In genomic region chr17:80260791-80261158, GRCh38 we compare ENCODE assay signal across 8 cellular contexts. TPM values are rescaled to one million over a fixed set of nuclear protein-coding genes. Genes with fewer than 3 reads are reported as not detected.
A peak's percentile ranks its signal among the peaks of the same experiment; 100 is the strongest.
DNase-seq lines count a peak whose midpoint lies in the region; ATAC-seq and TF ChIP-seq lines count a peak whose summit lies in the region.

RNF213 (plus strand) TSS chr17:80260852; CDS start chr17:80263682, 2,830 bp downstream.

- peak within 1 kb of the TSS; percentile 5 for H2BK12ac ChIP-seq in trophoblast cell (ENCODE audit: low read length)

- H3K4ac ChIP-seq in trophoblast cell (ENCODE audit: low read depth, low read length), result peak within 1 kb of the TSS; percentile 89

- peak within 1 kb of the TSS; percentile 52 for H2AFZ ChIP-seq in trophoblast cell (ENCODE audit: insufficient read depth, low read length, poor library complexity)

- H3K23ac ChIP-seq in trophoblast cell (ENCODE audit: low read length), result peak within 1 kb of the TSS; percentile 74

- peak within 1 kb of the TSS; percentile 89 for H3K9ac ChIP-seq in trophoblast cell (ENCODE audit: low read length)

- H3K4me1 Mint-ChIP-seq in activated naive CD8-positive, alpha-beta T cell treated with anti-CD3 and anti-CD28 coated beads, Interleukin-2, amount 50 U/mL, for 24 hours, result peaks cover 67% of the 10 kb centered on the region

- peaks cover 5 to 7% of the 10 kb centered on the region in 2 experiments for H3K36me3 ChIP-seq in trophoblast cell (ENCODE audit: control insufficient read depth in 1 of 2, insufficient read depth in 2 of 2, low read length in 2 of 2)

- peak within 1 kb of the TSS; percentile 92 for H2BK5ac ChIP-seq in trophoblast cell (ENCODE audit: low read depth, low read length, poor library complexity)

- H3K9me3 Mint-ChIP-seq in activated naive CD8-positive, alpha-beta T cell treated with anti-CD3 and anti-CD28 coated beads, Interleukin-2, amount 50 U/mL, for 24 hours, result peaks cover 3% of the 10 kb centered on the region

- H3K27ac ChIP-seq in trophoblast cell (ENCODE audit: low read depth, low read length), result peak within 1 kb of the TSS; percentile 98

- no CpG with 5 or more reads among the region's 54 CpGs for WGBS in trophoblast cell (ENCODE audit: extremely low coverage, insufficient coverage, insufficient read length)

- no peaks in the 10 kb centered on the region for H3K27me3 ChIP-seq in trophoblast cell (ENCODE audit: insufficient read depth, low read length)

- peak within 1 kb of the TSS; percentile 65 for H2AK5ac ChIP-seq in trophoblast cell (ENCODE audit: low read length)

- peaks cover 15% of the 10 kb centered on the region for H3K36me3 Mint-ChIP-seq in activated naive CD8-positive, alpha-beta T cell treated with anti-CD3 and anti-CD28 coated beads, Interleukin-2, amount 50 U/mL, for 24 hours (ENCODE audit: low read depth)

- ATAC-seq in HG02885 (IDR thresholded peaks at IDR 0.05; ENCODE audit: poor library complexity, unreplicated experiment), result peak; percentile 29
- peak; percentile 6 for ATAC-seq in activated naive CD8-positive, alpha-beta T cell treated with anti-CD3 and anti-CD28 coated beads, Interleukin-2, amount 50 U/mL, for 24 hours
- no peak for ATAC-seq in GM18870 (IDR thresholded peaks at IDR 0.05; ENCODE audit: unreplicated experiment)

- peak within 1 kb of the TSS; percentile 74 for H3K18ac ChIP-seq in trophoblast cell (ENCODE audit: low read length)

- H3K27me3 Mint-ChIP-seq in activated naive CD8-positive, alpha-beta T cell treated with anti-CD3 and anti-CD28 coated beads, Interleukin-2, amount 50 U/mL, for 24 hours, result peaks cover 2% of the 10 kb centered on the region

- intact Hi-C loops in cardiac septum (cut with DNase I), result loop anchor here (5.0 kb wide), 1 partner anchor 158 kb away; the partner anchor contains the start of gene GAA

- peak within 1 kb of the TSS; percentile 87 for H3K4me3 Mint-ChIP-seq in activated naive CD8-positive, alpha-beta T cell treated with anti-CD3 and anti-CD28 coated beads, Interleukin-2, amount 50 U/mL, for 24 hours

- peak within 1 kb of the TSS; percentile 72 for H3K4me3 ChIP-seq in trophoblast cell (ENCODE audit: low read depth, low read length)

- peaks cover 3% of the 10 kb centered on the region for H3K9me3 ChIP-seq in trophoblast cell (ENCODE audit: insufficient read depth, low read depth, low read length)

- H3K14ac ChIP-seq in trophoblast cell (ENCODE audit: low read length), result peak within 1 kb of the TSS; percentile 54

- H4K12ac ChIP-seq in trophoblast cell (ENCODE audit: low read depth, low read length), result peak within 1 kb of the TSS; percentile 97

- peak within 1 kb of the TSS; percentile 52 for H2BK120ac ChIP-seq in trophoblast cell (ENCODE audit: insufficient read depth, low read length, poor library complexity)

- TF ChIP-seq CTCF in GM10266 (IDR thresholded peaks at IDR 0.05; ENCODE audit: control insufficient read depth, insufficient read depth, low read depth, missing control alignments), result no peak

- H3K27ac Mint-ChIP-seq in activated naive CD8-positive, alpha-beta T cell treated with anti-CD3 and anti-CD28 coated beads, Interleukin-2, amount 50 U/mL, for 24 hours, result peak within 1 kb of the TSS; percentile 91

- H4K91ac ChIP-seq in trophoblast cell (ENCODE audit: low read depth, low read length), result peak within 1 kb of the TSS; percentile 92

- peaks cover 14 to 21% of the 10 kb centered on the region in 2 experiments for H3K4me1 ChIP-seq in trophoblast cell (ENCODE audit: control insufficient read depth in 1 of 2, insufficient read depth in 2 of 2, low read length in 2 of 2)

- peak; percentile 93 for DNase-seq in GM10266 (ENCODE audit: extremely low spot score)
- peak; percentile 52 for DNase-seq in activated naive CD8-positive, alpha-beta T cell treated with anti-CD3 and anti-CD28 coated beads, Interleukin-2, amount 50 U/mL, for 24 hours
- peak; percentile 88 for DNase-seq in cardiac septum (ENCODE audit: low spot score)
- DNase-seq in trophoblast cell, result peak in 1 of 2 donors; percentile 36
- no peak for DNase-seq in GOT3 (lab: John Stamatoyannopoulos, UW)

- peaks cover 25% of the 10 kb centered on the region for H3K79me1 ChIP-seq in trophoblast cell (ENCODE audit: low read length)

- peak; percentile 49; the same call in 1 of the 2 replicates for TF ChIP-seq POLR2A in Raji (IDR thresholded peaks at IDR 0.05; ENCODE audit: insufficient read depth, low read depth, low read length)

- H4K8ac ChIP-seq in trophoblast cell (ENCODE audit: low read depth, low read length), result peak within 1 kb of the TSS; percentile 94

- peaks cover 5% of the 10 kb centered on the region for H3K79me2 ChIP-seq in trophoblast cell (ENCODE audit: control insufficient read depth, insufficient read depth, low read length, poor library complexity)

- H3K4me2 ChIP-seq in trophoblast cell (ENCODE audit: low read length), result peak within 1 kb of the TSS; percentile 98

RNA-seq across cellular contexts. Expression of gene RNF213, which starts in this region (rescaled TPM):
- 46.4 TPM for total RNA-seq in cardiac septum
- polyA plus RNA-seq in trophoblast cell (2013), result 16.7 and 17.1 TPM in 2 replicates
